Comparison of ENCODE assay signal across 1 cellular context in genomic region chr20:10669843-10670446, GRCh38.
TF ChIP-seq lines count a peak whose summit lies in the region.

No MANE protein-coding gene starts in this region.

TF ChIP-seq in GM23338, 12 proteins besides CTCF, POLR2A, EP300 and RAD21 (continued from another document):
- no peak for TF ChIP-seq ZNF462 (CRISPR knock-in tag; IDR thresholded peaks at IDR 0.05)
TF ChIP-seq in GM23338: peak in this region for 0.
